ENCODE assay signal across 9 cellular contexts in genomic region chr9:72579190-72579589, GRCh38. TPM values are rescaled to one million over a fixed set of nuclear protein-coding genes. Genes with fewer than 3 reads are reported as not detected.
DNase-seq lines count a peak whose midpoint lies in the region; ATAC-seq, FAIRE-seq and TF ChIP-seq lines count a peak whose summit lies in the region.
"Had no signal": no experiment of that assay in that cellular context is flagged by ENCODE, and none has a peak within 500 bp of the region (broad histone marks: within the 10 kb centered on the region; RNA-seq: fewer than 3 reads in every experiment).

No MANE protein-coding gene starts in this region.

- TF ChIP-seq POLR2A in prostate gland (IDR thresholded peaks at IDR 0.05), result no peak

- no peaks in the 10 kb centered on the region for H3K27me3 ChIP-seq in prostate gland (replicated peaks; ENCODE audit: insufficient read depth)

- peak overlapping the region; percentile 64 to 71 for H3K27ac ChIP-seq in prostate gland
- H3K27ac ChIP-seq in kidney (ENCODE audit: low read depth in 2 of 2, low read length in 2 of 2), result peak overlapping the region in 1 of 2 donors; percentile 54

- DNase-seq in GM03348 (ENCODE audit: low spot score) (peak; percentile 30), T1000 (lab: John Stamatoyannopoulos, UW) (peak; percentile 56), fibroblast of the aortic adventitia (ENCODE audit: low read depth) (peak; percentile 81), prostate gland (ENCODE audit: low spot score) (peak; percentile 61), kidney (no peak)
- DNase-seq in stimulated activated CD4-positive, alpha-beta T cell treated with anti-CD3 and anti-CD28 coated beads, Interleukin-1b, Interleukin-23, amount 100 ng/mL, for 48 hours, result no peak
- DNase-seq: NCI-H526 treated with DMSO at 0.1 percent for 48 hours had no signal

- ATAC-seq in GM18907 (IDR thresholded peaks at IDR 0.05; ENCODE audit: unreplicated experiment) (no peak), HG03280 (IDR thresholded peaks at IDR 0.05; ENCODE audit: unreplicated experiment) (no peak)

- FAIRE-seq in kidney (lab: Jason Lieb, UNC), result no peak

- no peaks in the 10 kb centered on the region for H3K9me3 ChIP-seq in prostate gland
- H3K9me3 ChIP-seq in kidney (ENCODE audit: control insufficient read depth in 1 of 2, low read length in 2 of 2), result no peaks in the 10 kb centered on the region

- no peak for TF ChIP-seq CTCF in fibroblast of the aortic adventitia (IDR thresholded peaks at IDR 0.05; ENCODE audit: insufficient read depth, low read length)
- no peak for TF ChIP-seq CTCF in prostate gland (IDR thresholded peaks at IDR 0.05)
- no peak for TF ChIP-seq CTCF in kidney (IDR thresholded peaks at IDR 0.05; ENCODE audit: borderline replicate concordance, extremely low read depth, insufficient read depth)

- H3K36me3 ChIP-seq in prostate gland (no peaks in the 10 kb centered on the region), kidney (ENCODE audit: control insufficient read depth in 1 of 2, insufficient read depth in 2 of 2, low read length in 2 of 2) (no peaks in the 10 kb centered on the region)

- peaks cover 3% of the 10 kb centered on the region for H3K4me1 ChIP-seq in prostate gland (replicated peaks)
- peaks cover 2 to 3% of the 10 kb centered on the region in 2 donors for H3K4me1 ChIP-seq in kidney (ENCODE audit: control insufficient read depth in 1 of 2, insufficient read depth in 1 of 2, low read depth in 1 of 2, low read length in 2 of 2)

- H3K4me3 ChIP-seq in fibroblast of the aortic adventitia (ENCODE audit: low read depth, low read length), result no peak overlapping the region
- no peak overlapping the region for H3K4me3 ChIP-seq in prostate gland
- no peak overlapping the region for H3K4me3 ChIP-seq in kidney (ENCODE audit: low read length in 2 of 2)

- WGBS in prostate gland, result 50% methylated on average over 4 of the region's 4 CpGs

- H3K9ac ChIP-seq in kidney (ENCODE audit: low read length in 2 of 2), result peak overlapping the region in 1 of 2 donors; percentile 38

- intact Hi-C loops in prostate gland (cut with DNase I), result loop anchor here (5.0 kb wide), 1 partner anchor 122 kb away; no protein-coding TSS in a partner anchor
- intact Hi-C loops in kidney (cut with DNase I), result no loop called here

RNA-seq across cellular contexts. Expression of gene TMC1, which starts 57.8 kb away (rescaled TPM):
- total RNA-seq in fibroblast of the aortic adventitia (ENCODE audit: low replicate concordance), result 0.36 and 0.49 TPM in 2 replicates
- total RNA-seq in prostate gland, result 1 to 10 TPM; 3.0 to 5.3 TPM
- total RNA-seq in kidney, result 0.25 TPM
- polyA plus RNA-seq in kidney (ENCODE audit: insufficient read depth, low read depth, low replicate concordance), result 1.2 TPM

Comparison
In these comparisons a context has a peak if more than half of its experiments do, and no peak if none do; other contexts are left out.
1. DNase-seq: peak in GM03348 (single experiment), T1000 (single experiment), fibroblast of the aortic adventitia (single experiment) and prostate gland (single experiment); none in stimulated activated CD4-positive, alpha-beta T cell treated with anti-CD3 and anti-CD28 coated beads, Interleukin-1b, Interleukin-23, amount 100 ng/mL, for 48 hours (single experiment) and kidney (single experiment).